In genomic region chr17:39281806-39282205, GRCh38 we compare ENCODE assay signal across 19 cellular contexts. TPM values are rescaled to one million over a fixed set of nuclear protein-coding genes. Genes with fewer than 3 reads are reported as not detected.
DNase-seq lines count a peak whose midpoint lies in the region; ATAC-seq and TF ChIP-seq lines count a peak whose summit lies in the region.
"Had no signal": no experiment of that assay in that cellular context is flagged by ENCODE, and none has a peak within 500 bp of the region (broad histone marks: within the 10 kb centered on the region; RNA-seq: fewer than 3 reads in every experiment).

No MANE protein-coding gene starts in this region.

- no peak overlapping the region for H3K4me3 ChIP-seq in osteoblast (ENCODE audit: insufficient read depth, low read length)
- H3K4me3 ChIP-seq in sigmoid colon: no peak overlapping the region
- H3K4me3 ChIP-seq: ascending aorta, GM23338, transverse colon had no signal

- no peak overlapping the region for H2AFZ ChIP-seq in osteoblast (ENCODE audit: low read length)
- H2AFZ ChIP-seq: GM23338 had no signal

- H3K4me2 ChIP-seq in osteoblast (ENCODE audit: insufficient read depth, low read length): peak overlapping the region; percentile 38

- H3K36me3 Mint-ChIP-seq in endothelial cell (ENCODE audit: low read depth, unreplicated experiment): no peaks in the 10 kb centered on the region

- H3K27me3 Mint-ChIP-seq in endothelial cell (ENCODE audit: unreplicated experiment): no peaks in the 10 kb centered on the region
- H3K27me3 Mint-ChIP-seq: CD4-positive, alpha-beta memory T cell; stimulated activated naive B cell treated with anti-CD40 and anti-IgM and Interleukin-4, amounts not matched to agents 10 μg/mL and 1 μg/mL and 100 μg/mL, for 72 hours had no signal

- H3K27ac ChIP-seq in osteoblast (ENCODE audit: low read depth, low read length) (peak overlapping the region; percentile 79), sigmoid colon (peak overlapping the region in 1 of 4 donors; percentile 22)
- H3K27ac ChIP-seq: HL-60 had no signal

- ATAC-seq in omental fat pad (ENCODE audit: low FRiP score) (no peak), GM21381 (IDR thresholded peaks at IDR 0.05; ENCODE audit: unreplicated experiment) (no peak)
- ATAC-seq: activated CD4-positive, CD25-positive, alpha-beta regulatory T cell treated with anti-CD3 and anti-CD28 coated beads, Interleukin-2, amount 50 U/mL, for 24 hours; GM23338; left lobe of liver; stimulated activated naive B cell treated with anti-CD40 and anti-IgM and Interleukin-4, amounts not matched to agents 10 μg/mL and 1 μg/mL and 100 μg/mL, for 72 hours had no signal

- no peak overlapping the region for H3K4me3 Mint-ChIP-seq in endothelial cell (ENCODE audit: unreplicated experiment)
- H3K4me3 Mint-ChIP-seq: CD4-positive, alpha-beta memory T cell; GM23338; stimulated activated naive B cell treated with anti-CD40 and anti-IgM and Interleukin-4, amounts not matched to agents 10 μg/mL and 1 μg/mL and 100 μg/mL, for 72 hours; T-helper 2 cell treated with Interferon-gamma antibody and Interleukin-4, amounts not matched to agents 5 μg/mL and 100 μg/mL, for 36 hours had no signal

- TF ChIP-seq EP300 in sigmoid colon (IDR thresholded peaks at IDR 0.05): no peak

- H3K4me1 Mint-ChIP-seq in endothelial cell (ENCODE audit: unreplicated experiment): peaks cover 2% of the 10 kb centered on the region
- H3K4me1 Mint-ChIP-seq: CD4-positive, alpha-beta memory T cell had no signal

- no peaks in the 10 kb centered on the region for H3K9me3 Mint-ChIP-seq in endothelial cell (ENCODE audit: unreplicated experiment)
- H3K9me3 Mint-ChIP-seq: CD4-positive, alpha-beta memory T cell; GM23338; stimulated activated naive B cell treated with anti-CD40 and anti-IgM and Interleukin-4, amounts not matched to agents 10 μg/mL and 1 μg/mL and 100 μg/mL, for 72 hours; T-helper 2 cell treated with Interferon-gamma antibody and Interleukin-4, amounts not matched to agents 5 μg/mL and 100 μg/mL, for 36 hours had no signal

- H3K36me3 ChIP-seq in osteoblast (ENCODE audit: insufficient read depth, low read length): no peaks in the 10 kb centered on the region
- H3K36me3 ChIP-seq in sigmoid colon: peaks cover 0 to 59% (median 2%) of the 10 kb centered on the region in 4 donors

- peak; percentile 53 for DNase-seq in EL
- DNase-seq in M059J (ENCODE audit: low read depth): peak; percentile 23
- DNase-seq in endothelial cell (ENCODE audit: low spot score): no peak
- peak; percentile 73 for DNase-seq in osteoblast (ENCODE audit: insufficient read length, low spot score, missing footprints)
- DNase-seq in omental fat pad (ENCODE audit: low spot score): no peak
- no peak for DNase-seq in sigmoid colon
- DNase-seq: activated gamma-delta T cell treated with Interleukin-2 at 50 U/mL for 16 hours; CD4-positive, alpha-beta memory T cell; DND-41; NCI-H1436 treated with DMSO at 0.1 percent for 48 hours; stimulated activated naive B cell treated with anti-CD40 and anti-IgM and Interleukin-4, amounts not matched to agents 10 μg/mL and 1 μg/mL and 100 μg/mL, for 72 hours; transverse colon had no signal

- intact Hi-C loops in sigmoid colon (cut with DNase I): no loop called here

- H3K27me3 ChIP-seq in osteoblast (ENCODE audit: insufficient read depth, low read length) (no peaks in the 10 kb centered on the region), sigmoid colon (no peaks in the 10 kb centered on the region)
- H3K27me3 ChIP-seq: ascending aorta, transverse colon had no signal

- TF ChIP-seq POLR2A in sigmoid colon (IDR thresholded peaks at IDR 0.05): no peak

- H3K4me1 ChIP-seq in osteoblast (ENCODE audit: insufficient read depth, low read length): peaks cover 23% of the 10 kb centered on the region
- peaks cover 0 to 16% (median 10%) of the 10 kb centered on the region in 4 donors for H3K4me1 ChIP-seq in sigmoid colon

- H4K20me1 ChIP-seq in osteoblast (ENCODE audit: insufficient read depth, low read length): no peaks in the 10 kb centered on the region

- peak overlapping the region; percentile 24 for H3K27ac Mint-ChIP-seq in endothelial cell (ENCODE audit: unreplicated experiment)
- H3K27ac Mint-ChIP-seq: GM23338; stimulated activated naive B cell treated with anti-CD40 and anti-IgM and Interleukin-4, amounts not matched to agents 10 μg/mL and 1 μg/mL and 100 μg/mL, for 72 hours; T-helper 2 cell treated with Interferon-gamma antibody and Interleukin-4, amounts not matched to agents 5 μg/mL and 100 μg/mL, for 36 hours had no signal

- H3K9me3 ChIP-seq in osteoblast (ENCODE audit: low read depth, low read length): no peaks in the 10 kb centered on the region
- H3K9me3 ChIP-seq in sigmoid colon: no peaks in the 10 kb centered on the region
- H3K9me3 ChIP-seq: ascending aorta, transverse colon had no signal

- TF ChIP-seq CTCF in endothelial cell (IDR thresholded peaks at IDR 0.05; ENCODE audit: unreplicated experiment) (no peak), osteoblast (IDR thresholded peaks at IDR 0.05; ENCODE audit: extremely low read depth, low read depth, low read length) (no peak), omental fat pad (IDR thresholded peaks at IDR 0.05) (no peak), sigmoid colon (IDR thresholded peaks at IDR 0.05) (no peak)

- WGBS in sigmoid colon, 2 donors: 76 to 79% methylated on average over 1 of the region's 1 CpG

- H3K79me2 ChIP-seq in osteoblast (ENCODE audit: insufficient read depth, low read length): no peaks in the 10 kb centered on the region

RNA-seq across cellular contexts. Expression of gene STAC2, which starts 56.1 kb away (rescaled TPM):
- total RNA-seq in M059J (2014; rRNA removed; shearing (Covaris generic)): 0.07 TPM in 1 of 2 replicates, not detected in the other
- not detected for total RNA-seq in endothelial cell (ENCODE audit: unreplicated experiment)
- under 0.01 TPM in 1 of 2 replicates, not detected in the other for total RNA-seq in osteoblast
- under 1 TPM in 2 of 4 donors, not detected in 2; 0.56 to 0.60 TPM for total RNA-seq in omental fat pad
- 1 to 10 TPM in 1 of 4 donors, under 1 TPM in 3; 0.16 to 1.1 (median 0.31) TPM for total RNA-seq in sigmoid colon
- under 1 TPM in 2 of 3 donors, not detected in 1; under 0.01 to 0.47 TPM for polyA plus RNA-seq in sigmoid colon
- total RNA-seq: CD4-positive, alpha-beta memory T cell; left lobe of liver; transverse colon had no signal
- polyA plus RNA-seq: CD4-positive, alpha-beta memory T cell had no signal

Comparison
In these comparisons a context has a peak if more than half of its experiments do, and no peak if none do; other contexts are left out.
1. DNase-seq: peak in EL (single experiment), M059J (single experiment) and osteoblast (single experiment); none in endothelial cell (single experiment), omental fat pad (single experiment) and sigmoid colon (single experiment).